Comparison of ENCODE assay signal across 2 cellular contexts in genomic region chr7:873367-874002, GRCh38.
TF ChIP-seq lines count a peak whose summit lies in the region.

No MANE protein-coding gene starts in this region.

TF ChIP-seq in IMR-90, 13 proteins besides CTCF, POLR2A, EP300 and RAD21 (continued from another document):
- TF ChIP-seq ELK1 (IDR thresholded peaks at IDR 0.05; ENCODE audit: borderline replicate concordance, low read depth, low read length) (no peak), RFX5 (IDR thresholded peaks at IDR 0.05; ENCODE audit: low read depth, low read length) (no peak), CHD1 (IDR thresholded peaks at IDR 0.05; ENCODE audit: low read depth, low read length) (no peak), RCOR1 (IDR thresholded peaks at IDR 0.05; ENCODE audit: insufficient replicate concordance, low read length) (no peak), MAZ (IDR thresholded peaks at IDR 0.05; ENCODE audit: borderline replicate concordance, low read depth, low read length) (peak; percentile 64), NFE2L2 (IDR thresholded peaks at IDR 0.05; ENCODE audit: low read depth, low read length) (no peak), CEBPB (IDR thresholded peaks at IDR 0.05; ENCODE audit: low read depth, low read length) (no peak), SMC3 (IDR thresholded peaks at IDR 0.05; ENCODE audit: low read depth, low read length) (peak; percentile 92), MAFK (IDR thresholded peaks at IDR 0.05; ENCODE audit: low read depth, low read length) (no peak), FOS (IDR thresholded peaks at IDR 0.05; ENCODE audit: low read depth, low read length) (no peak), USF2 (IDR thresholded peaks at IDR 0.05; ENCODE audit: low read depth, low read length) (peak; percentile 82)

TF ChIP-seq in PFSK-1, 5 proteins besides CTCF, POLR2A, EP300 and RAD21 (continued from another document):
- TF ChIP-seq REST (IDR thresholded peaks at IDR 0.05; ENCODE audit: insufficient read depth in 1 of 2, low read depth in 2 of 2, low read length in 2 of 2), result peak in 1 of 2 experiments; percentile 41; a peak in 1 of 4 replicates
